In the genomic region with DNA sequence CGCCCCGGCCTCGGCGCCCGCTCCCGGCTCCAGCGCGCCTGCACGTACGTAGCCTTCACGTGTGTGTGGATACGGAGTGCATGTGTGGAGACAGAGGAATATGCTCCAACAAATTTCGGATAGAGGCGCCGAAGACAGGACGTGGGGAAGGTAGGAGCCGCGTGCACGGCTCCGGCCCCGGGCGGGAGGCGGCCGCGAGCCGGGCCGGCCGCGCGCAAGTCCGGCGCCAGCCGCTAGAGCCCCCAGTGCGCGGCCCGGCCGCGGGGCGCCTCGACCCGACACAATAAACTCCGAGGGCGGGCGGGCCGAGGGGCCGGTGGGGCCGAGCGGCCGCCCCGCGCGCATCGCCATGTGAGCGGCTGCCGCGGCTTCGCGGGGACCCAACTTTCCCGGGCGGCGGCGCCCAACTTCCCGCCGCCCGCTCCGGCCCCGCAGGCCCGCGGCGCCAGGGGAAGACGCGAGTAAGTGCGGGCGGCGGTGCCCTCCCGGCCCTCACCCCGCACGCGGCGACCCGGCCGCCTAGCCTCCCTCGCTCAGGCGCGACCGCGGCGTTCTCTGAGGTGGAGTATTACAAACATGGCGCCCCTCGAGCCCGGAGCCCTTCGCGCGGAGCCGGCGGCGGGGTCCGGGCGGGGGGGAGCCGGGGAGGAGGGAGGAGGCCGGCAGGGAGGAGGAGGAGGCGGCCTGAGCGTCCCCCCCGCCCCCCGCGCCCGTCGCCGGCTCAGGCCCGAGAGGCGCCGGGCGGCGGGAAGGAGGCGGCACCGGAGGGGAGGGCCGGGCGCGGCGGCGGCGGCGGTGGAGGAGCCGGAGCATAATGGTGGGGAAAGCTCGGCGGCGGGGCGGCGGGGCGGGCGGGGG, we compare ENCODE assay signal across 8 cellular contexts. TPM values are rescaled to one million over a fixed set of nuclear protein-coding genes. Genes with fewer than 3 reads are reported as not detected.
DNase-seq lines count a peak whose midpoint lies in the region; ATAC-seq and TF ChIP-seq lines count a peak whose summit lies in the region.

A gene (plus strand): TSS at position 713 of the 858 bp plus-strand sequence. CDS start 44,558 bp downstream, outside the sequence.

- no peaks in the 10 kb centered on the region for H3K27me3 Mint-ChIP-seq in CD4-positive, alpha-beta memory T cell

- no peaks in the 10 kb centered on the region for H3K9me3 Mint-ChIP-seq in CD4-positive, alpha-beta memory T cell

- intact Hi-C loops in CD4-positive, alpha-beta memory T cell (cut with micrococcal nuclease), result loop anchor here (1.0 to 2.0 kb wide), 2 partner anchors 58 to 335 kb away; no protein-coding TSS in a partner anchor
- intact Hi-C loops in T-helper 2 cell treated with Interferon-gamma antibody and Interleukin-4, amounts not matched to agents 100 ng/mL and 5 ng/mL, for 36 hours (cut with micrococcal nuclease), result loop anchor here (5.0 kb wide), 2 partner anchors 852 to 912 kb away; a partner anchor contains a TSS
- intact Hi-C loops in sigmoid colon (cut with DNase I), result no loop called here

- peaks cover 28 to 48% (median 36%) of the 10 kb centered on the region in 4 donors for H3K4me1 Mint-ChIP-seq in CD4-positive, alpha-beta memory T cell

- H3K9me3 ChIP-seq in CD4-positive, alpha-beta memory T cell (ENCODE audit: control insufficient read depth in 1 of 2, low read length in 2 of 2), result no peaks in the 10 kb centered on the region
- H3K9me3 ChIP-seq in sigmoid colon, result no peaks in the 10 kb centered on the region

- CTCF ChIA-PET in CD4-positive, alpha-beta memory T cell (lab: Charles Lee; ENCODE audit: partially characterized antibody), result no interaction called here

- ATAC-seq in GM19328 (IDR thresholded peaks at IDR 0.05; ENCODE audit: unreplicated experiment), result peak; percentile 43
- peak; percentile 37 for ATAC-seq in HG03469 (IDR thresholded peaks at IDR 0.05; ENCODE audit: unreplicated experiment)

- peak within 1 kb of the TSS; percentile 80 for H3K27ac ChIP-seq in CD4-positive, alpha-beta memory T cell (ENCODE audit: low read depth, low read length)
- peak within 1 kb of the TSS; percentile 94 to 100 (median 98) for H3K27ac ChIP-seq in sigmoid colon

- peak within 1 kb of the TSS; percentile 63 for H3K4me3 ChIP-seq in CD4-positive, alpha-beta memory T cell (ENCODE audit: low read length in 2 of 2)
- H3K4me3 ChIP-seq in sigmoid colon, result peak within 1 kb of the TSS; percentile 83 to 94 (median 92)

- no peak for TF ChIP-seq CTCF in sigmoid colon (IDR thresholded peaks at IDR 0.05)

- H3K27me3 ChIP-seq in CD4-positive, alpha-beta memory T cell (ENCODE audit: insufficient read depth, low read length), result no peaks in the 10 kb centered on the region
- no peaks in the 10 kb centered on the region for H3K27me3 ChIP-seq in sigmoid colon

- no peaks in the 10 kb centered on the region for H3K36me3 ChIP-seq in CD4-positive, alpha-beta memory T cell (ENCODE audit: insufficient read depth, low read length)
- no peaks in the 10 kb centered on the region for H3K36me3 ChIP-seq in sigmoid colon

- H3K27ac Mint-ChIP-seq in CD4-positive, alpha-beta memory T cell, result peak within 1 kb of the TSS; percentile 90 to 96 (median 93)

- POLR2A ChIA-PET in CD4-positive, alpha-beta memory T cell (lab: Charles Lee; ENCODE audit: partially characterized antibody), result interaction anchor here (1.1 to 1.6 kb wide), 5 partner anchors 10 to 349 kb away, joined by 3 to 5 read pairs (median 3); no protein-coding TSS in a partner anchor

- no peak for TF ChIP-seq EP300 in sigmoid colon (IDR thresholded peaks at IDR 0.05)

- peak within 1 kb of the TSS; percentile 91 to 96 (median 93) for H3K4me3 Mint-ChIP-seq in CD4-positive, alpha-beta memory T cell

- 0 to 1% methylated on average over 131 of the region's 131 CpGs for WGBS in sigmoid colon, 2 donors

- peaks cover 0 to 11% of the 10 kb centered on the region in 2 donors for H3K36me3 Mint-ChIP-seq in CD4-positive, alpha-beta memory T cell

- DNase-seq in CD4-positive, alpha-beta memory T cell, result peak; percentile 62 to 73 (median 68)
- DNase-seq in astrocyte of the hippocampus (ENCODE audit: low read depth, low spot score), result peak; percentile 89
- DNase-seq in hypothalamus (lab: John Stamatoyannopoulos, UW), result peak in 42 of 51 donors; percentile 19 to 76 (median 55)
- DNase-seq in sigmoid colon, result peak; percentile 82
- DNase-seq in NCI-H2107 treated with DMSO at 0.1 percent for 48 hours (lab: John Stamatoyannopoulos, UW; ENCODE audit: unreplicated experiment), result no peak

- H3K4me1 ChIP-seq in CD4-positive, alpha-beta memory T cell (ENCODE audit: insufficient read depth, low read length), result peaks cover 32% of the 10 kb centered on the region
- peaks cover 0 to 61% (median 49%) of the 10 kb centered on the region in 4 donors for H3K4me1 ChIP-seq in sigmoid colon

- TF ChIP-seq POLR2A in sigmoid colon (IDR thresholded peaks at IDR 0.05), result no peak

RNA-seq across cellular contexts. Expression of the gene that starts here (rescaled TPM):
- 10 to 100 TPM; 61.1 to 63.2 TPM for total RNA-seq in CD4-positive, alpha-beta memory T cell
- polyA plus RNA-seq in CD4-positive, alpha-beta memory T cell, result 10 to 100 TPM; 26.6 to 43.0 TPM
- 36.8 and 39.9 TPM in 2 replicates for total RNA-seq in T-helper 2 cell treated with Interferon-gamma antibody and Interleukin-4, amounts not matched to agents 100 ng/mL and 5 ng/mL, for 36 hours
- 100 to 1,000 TPM; 112 to 138 (median 127) TPM for total RNA-seq in sigmoid colon
- 10 to 100 TPM; 21.5 to 27.0 (median 23.6) TPM for polyA plus RNA-seq in sigmoid colon
